Comparison of ENCODE assay signal across 8 cellular contexts in the genomic region with DNA sequence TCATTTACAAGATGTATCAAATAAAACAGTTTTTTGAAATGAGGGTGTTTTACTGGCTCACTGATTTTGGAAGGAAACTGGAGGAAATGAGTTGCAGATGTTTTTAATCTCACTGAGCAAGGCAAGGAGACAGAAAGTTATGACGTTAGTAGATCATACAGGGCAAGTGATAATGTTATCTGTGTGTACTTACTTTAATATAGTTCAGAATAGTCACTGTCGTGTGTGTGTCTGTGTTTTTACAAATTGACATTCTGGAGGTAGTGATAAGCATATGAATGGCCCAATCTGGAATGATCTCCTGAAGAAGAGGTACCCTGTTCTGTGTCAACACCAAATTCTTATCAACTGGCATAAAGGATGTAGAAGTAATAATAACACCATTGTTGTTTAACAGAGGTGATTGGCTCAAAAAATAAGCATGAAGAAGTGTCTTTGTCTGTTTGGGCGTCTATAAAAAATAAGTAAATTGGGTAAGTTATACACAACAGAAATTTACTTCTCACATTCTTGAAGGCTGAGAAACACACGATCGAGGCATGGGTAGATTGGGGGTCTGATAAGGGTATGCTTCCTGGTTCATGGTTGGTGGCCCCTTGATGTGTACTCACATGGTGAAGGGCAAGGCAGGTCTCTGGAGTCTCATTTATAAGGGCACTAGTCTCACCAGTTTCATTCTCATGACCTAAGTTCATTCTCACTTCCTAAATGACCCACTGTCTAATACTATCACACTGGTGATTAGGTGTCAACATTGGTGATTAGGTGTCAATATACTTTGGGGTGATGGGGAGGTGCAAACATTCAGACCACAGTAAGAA.
DNase-seq lines count a peak whose midpoint lies in the region; ATAC-seq, FAIRE-seq and TF ChIP-seq lines count a peak whose summit lies in the region.

No MANE protein-coding gene starts in this region.

- no peak overlapping the region for H3K9ac ChIP-seq in parathyroid adenoma

- H3K4me1 Mint-ChIP-seq in T-helper 2 cell treated with Interferon-gamma antibody and Interleukin-4, amounts not matched to agents 5 μg/mL and 100 μg/mL, for 36 hours (ENCODE audit: low read depth): peaks cover 47% of the 10 kb centered on the region

- no peak overlapping the region for H2AFZ ChIP-seq in parathyroid adenoma

- no peaks in the 10 kb centered on the region for H3K9me3 ChIP-seq in parathyroid adenoma (ENCODE audit: control insufficient read depth, low read length)

- no peaks in the 10 kb centered on the region for H3K79me2 ChIP-seq in parathyroid adenoma

- peaks cover 2% of the 10 kb centered on the region for H3K4me1 ChIP-seq in parathyroid adenoma

- H3K27me3 Mint-ChIP-seq in T-helper 2 cell treated with Interferon-gamma antibody and Interleukin-4, amounts not matched to agents 5 μg/mL and 100 μg/mL, for 36 hours (ENCODE audit: low read depth): no peaks in the 10 kb centered on the region

- no peak overlapping the region for H3K4me2 ChIP-seq in parathyroid adenoma (ENCODE audit: low read length)

- H3K4me3 Mint-ChIP-seq in T-helper 2 cell treated with Interferon-gamma antibody and Interleukin-4, amounts not matched to agents 5 μg/mL and 100 μg/mL, for 36 hours: peak overlapping the region; percentile 69

- no peak for FAIRE-seq in HTR-8/SVneo (lab: Jason Lieb, UNC)

- no peak for DNase-seq in T-helper 2 cell treated with Interferon-gamma antibody and Interleukin-4, amounts not matched to agents 5 μg/mL and 100 μg/mL, for 36 hours (ENCODE audit: low spot score)
- DNase-seq in HTR-8/SVneo (ENCODE audit: insufficient read length, low spot score) (no peak), NCI-H748 treated with DMSO at 0.1 percent for 48 hours (lab: John Stamatoyannopoulos, UW) (no peak), NCI-H2029 (lab: John Stamatoyannopoulos, UW) (no peak), NK-92 (lab: John Stamatoyannopoulos, UW; ENCODE audit: unreplicated experiment) (no peak)

- H3K36me3 Mint-ChIP-seq in T-helper 2 cell treated with Interferon-gamma antibody and Interleukin-4, amounts not matched to agents 5 μg/mL and 100 μg/mL, for 36 hours (ENCODE audit: low read depth): peaks cover 28% of the 10 kb centered on the region

- H3K36me3 ChIP-seq in parathyroid adenoma (ENCODE audit: control insufficient read depth, insufficient read depth, low read length): no peaks in the 10 kb centered on the region

- H3K27ac ChIP-seq in parathyroid adenoma: peak overlapping the region; percentile 93

- peaks cover 23% of the 10 kb centered on the region for H3K9me3 Mint-ChIP-seq in T-helper 2 cell treated with Interferon-gamma antibody and Interleukin-4, amounts not matched to agents 5 μg/mL and 100 μg/mL, for 36 hours

- no peaks in the 10 kb centered on the region for H3K27me3 ChIP-seq in parathyroid adenoma (ENCODE audit: control insufficient read depth, insufficient read depth, low read length)

- H3K27ac Mint-ChIP-seq in T-helper 2 cell treated with Interferon-gamma antibody and Interleukin-4, amounts not matched to agents 5 μg/mL and 100 μg/mL, for 36 hours: peak overlapping the region; percentile 72

- no peak for TF ChIP-seq CTCF in parathyroid adenoma (IDR thresholded peaks at IDR 0.05)

- no peak overlapping the region for H3K4me3 ChIP-seq in parathyroid adenoma (ENCODE audit: low read depth, low read length)

- peak; percentile 92 for ATAC-seq in GM18867 (IDR thresholded peaks at IDR 0.05; ENCODE audit: unreplicated experiment)
- ATAC-seq in HG02678 (IDR thresholded peaks at IDR 0.05; ENCODE audit: unreplicated experiment): peak; percentile 71
